In the genomic region with DNA sequence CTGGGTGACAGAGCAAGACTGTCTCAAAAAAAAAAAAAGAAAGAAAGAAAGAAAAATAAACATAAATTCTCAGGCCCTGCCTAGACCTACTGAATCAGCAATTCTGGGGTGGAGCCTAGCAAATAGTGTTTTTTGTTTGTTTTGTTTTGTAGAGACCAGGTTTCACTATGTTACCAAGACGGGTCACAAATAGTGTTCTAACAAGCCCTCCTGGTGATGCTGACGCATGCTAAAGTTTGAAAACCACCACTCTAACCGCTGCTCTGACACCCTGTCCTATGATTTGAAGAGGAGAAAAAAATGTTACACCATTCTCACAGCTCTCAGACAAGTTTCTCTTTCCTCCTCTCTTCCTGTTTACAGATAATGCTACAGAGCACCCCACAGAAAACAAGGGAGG, we compare ENCODE assay signal across 9 cellular contexts. TPM values are rescaled to one million over a fixed set of nuclear protein-coding genes. Genes with fewer than 3 reads are reported as not detected.
A peak's percentile ranks its signal among the peaks of the same experiment; 100 is the strongest.
DNase-seq lines count a peak whose midpoint lies in the region; ATAC-seq and TF ChIP-seq lines count a peak whose summit lies in the region.
"Had no signal": no experiment of that assay in that cellular context is flagged by ENCODE, and none has a peak within 500 bp of the region (broad histone marks: within the 10 kb centered on the region; RNA-seq: fewer than 3 reads in every experiment).

No MANE protein-coding gene starts in this region.

- peak overlapping the region; percentile 84 for H3K27ac ChIP-seq in CD8-positive, alpha-beta T cell (ENCODE audit: low read depth, low read length)
- H3K27ac ChIP-seq in testis: no peak overlapping the region

- peak in 4 of 7 experiments; percentile 42 to 76 (median 57) for DNase-seq in CD8-positive, alpha-beta T cell
- DNase-seq in LNCaP clone FGC (ENCODE audit: low read depth) (no peak), naive B cell (no peak), kidney glomerular epithelial cell (lab: John Stamatoyannopoulos, UW) (no peak), H4 (ENCODE audit: low spot score) (no peak), testis (no peak)
- peak; percentile 47 for DNase-seq in activated gamma-delta T cell treated with anti-CD3 and anti-CD28 coated beads, Interleukin-2, amount 50 U/mL, for 16 hours (ENCODE audit: low read depth)
- DNase-seq: right cardiac atrium had no signal

- no peaks in the 10 kb centered on the region for H3K27me3 Mint-ChIP-seq in CD8-positive, alpha-beta T cell (ENCODE audit: low read depth)
- H3K27me3 Mint-ChIP-seq in naive B cell: no peaks in the 10 kb centered on the region

- no peaks in the 10 kb centered on the region for H3K9me3 ChIP-seq in CD8-positive, alpha-beta T cell (ENCODE audit: low read length)
- H3K9me3 ChIP-seq in testis: no peaks in the 10 kb centered on the region

- no peak for TF ChIP-seq CTCF in CD8-positive, alpha-beta T cell (IDR thresholded peaks at IDR 0.05)
- TF ChIP-seq CTCF in LNCaP clone FGC (IDR thresholded peaks at IDR 0.05; ENCODE audit: control insufficient read depth, extremely low read depth, insufficient read depth) (no peak), testis (IDR thresholded peaks at IDR 0.05) (no peak)

- no peak overlapping the region for H3K4me3 ChIP-seq in CD8-positive, alpha-beta T cell (ENCODE audit: low read depth, low read length)
- H3K4me3 ChIP-seq in LNCaP clone FGC (ENCODE audit: low read depth, low read length) (peak overlapping the region; percentile 98), testis (no peak overlapping the region)

- H3K4me1 ChIP-seq in CD8-positive, alpha-beta T cell (ENCODE audit: insufficient read depth, low read length): peaks cover 28% of the 10 kb centered on the region
- H3K4me1 ChIP-seq in testis: peaks cover 13% of the 10 kb centered on the region

- H3K27me3 ChIP-seq in CD8-positive, alpha-beta T cell (ENCODE audit: insufficient read depth, low read length): no peaks in the 10 kb centered on the region
- H3K27me3 ChIP-seq in testis: no peaks in the 10 kb centered on the region

- intact Hi-C loops in CD8-positive, alpha-beta T cell (cut with DNase I, micrococcal nuclease): loop anchor here (2.0 to 10.0 kb wide), 4 partner anchors 141 to 1062 kb away; partner anchors contain the start of genes CBX1 (in 2 of the 2), SNX11 (in 2 of the 2), ATP5MC1 (in 1 of the 2) and CDK5RAP3 (in 1 of the 2)
- intact Hi-C loops in testis (cut with DNase I; ENCODE audit: low total_unique reads): no loop called here

- peak overlapping the region; percentile 91 for H3K4me3 Mint-ChIP-seq in CD8-positive, alpha-beta T cell
- peak overlapping the region in 6 of 8 donors; percentile 84 to 97 (median 95) for H3K4me3 Mint-ChIP-seq in naive B cell

- peaks cover 41% of the 10 kb centered on the region for H3K36me3 Mint-ChIP-seq in CD8-positive, alpha-beta T cell
- peaks cover 0 to 16% of the 10 kb centered on the region in 2 donors for H3K36me3 Mint-ChIP-seq in naive B cell

- no peaks in the 10 kb centered on the region for H3K9me3 Mint-ChIP-seq in CD8-positive, alpha-beta T cell
- no peaks in the 10 kb centered on the region for H3K9me3 Mint-ChIP-seq in naive B cell

- peak overlapping the region; percentile 98 for H3K27ac Mint-ChIP-seq in CD8-positive, alpha-beta T cell
- H3K27ac Mint-ChIP-seq in naive B cell: peak overlapping the region in 3 of 6 donors; percentile 42 to 72 (median 69)

- ATAC-seq in CD8-positive, alpha-beta T cell: peak; percentile 64
- ATAC-seq in naive B cell (ENCODE audit: low read depth in 2 of 2) (no peak), GM18519 (IDR thresholded peaks at IDR 0.05; ENCODE audit: low FRiP score, unreplicated experiment) (no peak)
- ATAC-seq: right cardiac atrium had no signal

- H3K36me3 ChIP-seq in CD8-positive, alpha-beta T cell (ENCODE audit: insufficient read depth, low read length): peaks cover 27% of the 10 kb centered on the region
- H3K36me3 ChIP-seq in testis (ENCODE audit: low read depth, missing control alignments): no peaks in the 10 kb centered on the region

- no peak for TF ChIP-seq POLR2A in testis (IDR thresholded peaks at IDR 0.05)

- POLR2A ChIA-PET in CD8-positive, alpha-beta T cell (lab: Charles Lee): interaction anchor here (1.3 to 3.9 kb wide), 2 partner anchors 9 to 65 kb away, joined by 5 to 32 read pairs; partner anchors contain the start of genes OSBPL7 and SP2

- CTCF ChIA-PET in CD8-positive, alpha-beta T cell (lab: Charles Lee): interaction anchor here (0.8 to 3.4 kb wide), 2 partner anchors 11 to 129 kb away, joined by 3 to 17 read pairs; partner anchors contain the start of gene SCRN2

- WGBS in testis, 2 donors: 69 to 82% methylated on average over 3 of the region's 3 CpGs

- peaks cover 44% of the 10 kb centered on the region for H3K4me1 Mint-ChIP-seq in CD8-positive, alpha-beta T cell (ENCODE audit: low read depth)
- peaks cover 21 to 33% (median 30%) of the 10 kb centered on the region in 3 donors for H3K4me1 Mint-ChIP-seq in naive B cell

RNA-seq across cellular contexts. Expression of gene MRPL10, which starts 1.5 kb away (rescaled TPM):
- 10 to 100 TPM; 67.5 to 69.7 TPM for total RNA-seq in CD8-positive, alpha-beta T cell
- polyA plus RNA-seq in naive B cell (ENCODE audit: low read depth in 6 of 6) (10 to 100 TPM; 33.1 to 49.0 (median 39.1) TPM), testis (ENCODE audit: insufficient read depth, low read depth, low replicate concordance) (51.5 TPM)
- total RNA-seq in H4 (2014; rRNA removed; shearing (Covaris generic)): 54.8 and 69.1 TPM in 2 replicates
- 10 to 100 TPM; 47.1 to 47.4 TPM for total RNA-seq in testis

RNA-seq across cellular contexts. Expression of gene LRRC46, which starts 1.6 kb away (rescaled TPM):
- total RNA-seq in CD8-positive, alpha-beta T cell: 1 to 10 TPM in 1 of 2 experiments, under 1 TPM in 1; 0.43 to 1.5 TPM
- 1 to 10 TPM in 3 of 6 donors, under 1 TPM in 2, not detected in 1; 0.39 to 2.3 (median 1.0) TPM for polyA plus RNA-seq in naive B cell (ENCODE audit: low read depth in 6 of 6)
- total RNA-seq in H4 (2014; rRNA removed; shearing (Covaris generic)): 0.27 and 0.35 TPM in 2 replicates
- 10 to 100 TPM; 18.4 to 28.3 TPM for total RNA-seq in testis
- 147 TPM for polyA plus RNA-seq in testis (ENCODE audit: insufficient read depth, low read depth, low replicate concordance)

RNA-seq across cellular contexts. Expression of gene OSBPL7, which starts 8.3 kb away (rescaled TPM):
- total RNA-seq in CD8-positive, alpha-beta T cell: 10 to 100 TPM; 50.8 to 56.1 TPM
- polyA plus RNA-seq in naive B cell (ENCODE audit: low read depth in 6 of 6) (1 to 10 TPM; 1.2 to 9.2 (median 4.5) TPM), testis (ENCODE audit: insufficient read depth, low read depth, low replicate concordance) (2.5 TPM)
- 1.9 and 4.4 TPM in 2 replicates for total RNA-seq in H4 (2014; rRNA removed; shearing (Covaris generic))
- 1 to 10 TPM; 2.1 to 7.3 TPM for total RNA-seq in testis

RNA-seq across cellular contexts. Expression of gene SCRN2, which starts 11.2 kb away (rescaled TPM):
- 10 to 100 TPM; 17.6 to 19.8 TPM for total RNA-seq in CD8-positive, alpha-beta T cell
- polyA plus RNA-seq in naive B cell (ENCODE audit: low read depth in 6 of 6): 10 to 100 TPM; 20.0 to 35.5 (median 23.5) TPM
- total RNA-seq in H4 (2014; rRNA removed; shearing (Covaris generic)): 21.0 and 21.9 TPM in 2 replicates
- 10 to 100 TPM; 31.0 to 38.0 TPM for total RNA-seq in testis
- polyA plus RNA-seq in testis (ENCODE audit: insufficient read depth, low read depth, low replicate concordance): 25.6 TPM

RNA-seq across cellular contexts. Expression of gene SP6, which starts 21.1 kb away (rescaled TPM):
- total RNA-seq in CD8-positive, alpha-beta T cell: under 1 TPM; 0.22 to 0.38 TPM
- polyA plus RNA-seq in naive B cell (ENCODE audit: low read depth in 6 of 6): under 1 TPM in 1 of 6 donors, not detected in 5; 0.12 TPM
- 0.14 and 0.21 TPM in 2 replicates for total RNA-seq in H4 (2014; rRNA removed; shearing (Covaris generic))
- total RNA-seq in testis: under 1 TPM; 0.31 to 0.43 TPM
- 0.79 TPM for polyA plus RNA-seq in testis (ENCODE audit: insufficient read depth, low read depth, low replicate concordance)

Comparison
In these comparisons a context has a peak if more than half of its experiments do, and no peak if none do; other contexts are left out.
1. DNase-seq: peak in CD8-positive, alpha-beta T cell (4 of 7) and activated gamma-delta T cell treated with anti-CD3 and anti-CD28 coated beads, Interleukin-2, amount 50 U/mL, for 16 hours (single experiment); none in LNCaP clone FGC (single experiment), naive B cell (single experiment), kidney glomerular epithelial cell (single experiment), H4 (single experiment) and testis (single experiment).
2. RNA of gene LRRC46, which starts 1.6 kb away (total RNA-seq): 18.4 to 28.3 TPM in testis; 0.43 to 1.5 TPM in CD8-positive, alpha-beta T cell and 0.27 to 0.35 TPM in H4; every median in the first group is over 4 times any median in the second.